Comparison of ENCODE assay signal across 14 cellular contexts in the genomic region with DNA sequence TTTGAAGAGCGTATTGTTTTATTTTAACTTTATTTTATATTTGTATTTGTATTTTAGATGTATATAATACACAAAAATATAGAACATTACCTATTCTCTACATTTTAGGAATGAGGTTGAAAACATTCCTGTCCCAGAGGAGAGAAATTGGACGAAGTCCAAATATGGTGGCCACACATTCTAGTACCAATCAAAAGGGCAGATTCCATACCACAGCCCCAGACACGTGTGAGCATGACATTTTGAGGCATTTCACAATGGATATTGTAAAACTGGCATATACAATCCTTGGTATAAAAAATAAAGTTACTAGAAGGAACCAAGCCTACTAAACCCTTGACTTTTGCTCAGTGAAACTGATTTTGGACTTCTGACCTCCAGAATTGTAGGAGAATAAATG. TPM values are rescaled to one million over a fixed set of nuclear protein-coding genes. Genes with fewer than 3 reads are reported as not detected.
DNase-seq lines count a peak whose midpoint lies in the region; TF ChIP-seq lines count a peak whose summit lies in the region.
"Had no signal": no experiment of that assay in that cellular context is flagged by ENCODE, and none has a peak within 500 bp of the region (broad histone marks: within the 10 kb centered on the region; RNA-seq: fewer than 3 reads in every experiment).

No MANE protein-coding gene starts in this region.

- H3K36me3 ChIP-seq in left ventricle myocardium inferior: no peaks in the 10 kb centered on the region
- no peaks in the 10 kb centered on the region for H3K36me3 ChIP-seq in colonic mucosa
- H3K36me3 ChIP-seq in parathyroid adenoma (ENCODE audit: control insufficient read depth, insufficient read depth, low read length): no peaks in the 10 kb centered on the region

- intact Hi-C loops in left ventricle myocardium inferior (cut with micrococcal nuclease): no loop called here
- intact Hi-C loops in cardiac septum (cut with DNase I): no loop called here
- intact Hi-C loops in colonic mucosa (cut with DNase I): loop anchor here (10.0 kb wide), 1 partner anchor 49 kb away; a partner anchor contains a TSS

- no peak overlapping the region for H2AFZ ChIP-seq in parathyroid adenoma

- H3K9me3 ChIP-seq in left ventricle myocardium inferior (replicated peaks): no peaks in the 10 kb centered on the region
- no peaks in the 10 kb centered on the region for H3K9me3 ChIP-seq in colonic mucosa
- no peaks in the 10 kb centered on the region for H3K9me3 ChIP-seq in parathyroid adenoma (ENCODE audit: control insufficient read depth, low read length)

- no peaks in the 10 kb centered on the region for H3K79me2 ChIP-seq in parathyroid adenoma

- DNase-seq in left ventricle myocardium inferior (no peak), cardiac septum (ENCODE audit: low spot score) (no peak), colonic mucosa (no peak), NCI-H2029 (lab: John Stamatoyannopoulos, UW) (no peak)
- DNase-seq in activated naive CD4-positive, alpha-beta T cell (lab: John Stamatoyannopoulos, UW): no peak
- DNase-seq in activated CD8-positive, alpha-beta memory T cell treated with anti-CD3 and anti-CD28 coated beads, Interleukin-2, amount 50 U/mL, for 4 hours: no peak
- DNase-seq: DMS 273 treated with DMSO at 0.1 percent for 48 hours, GF-D8, GOT3, NCI-H1436 treated with DMSO at 0.1 percent for 48 hours, NCI-H2081, NCI-H748 treated with DMSO at 0.1 percent for 48 hours had no signal

- TF ChIP-seq CTCF in left ventricle myocardium inferior (IDR thresholded peaks at IDR 0.05; ENCODE audit: borderline replicate concordance) (no peak), colonic mucosa (IDR thresholded peaks at IDR 0.05) (no peak), parathyroid adenoma (IDR thresholded peaks at IDR 0.05) (no peak)

- H3K4me2 ChIP-seq in parathyroid adenoma (ENCODE audit: low read length): no peak overlapping the region

- H3K9ac ChIP-seq in colonic mucosa (ENCODE audit: low read depth in 2 of 2, low read length in 2 of 2) (no peak overlapping the region), parathyroid adenoma (no peak overlapping the region)

- no peaks in the 10 kb centered on the region for H3K27me3 ChIP-seq in left ventricle myocardium inferior (ENCODE audit: low read depth)
- no peaks in the 10 kb centered on the region for H3K27me3 ChIP-seq in colonic mucosa
- H3K27me3 ChIP-seq in parathyroid adenoma (ENCODE audit: control insufficient read depth, insufficient read depth, low read length): no peaks in the 10 kb centered on the region

- H3K4me3 ChIP-seq in left ventricle myocardium inferior: no peak overlapping the region
- no peak overlapping the region for H3K4me3 ChIP-seq in colonic mucosa
- no peak overlapping the region for H3K4me3 ChIP-seq in parathyroid adenoma (ENCODE audit: low read depth, low read length)

- peak overlapping the region; percentile 67 for H3K27ac ChIP-seq in left ventricle myocardium inferior (replicated peaks)
- peak overlapping the region; percentile 28 for H3K27ac ChIP-seq in colonic mucosa
- H3K27ac ChIP-seq in parathyroid adenoma: peak overlapping the region; percentile 18
- H3K27ac ChIP-seq: C4-2B had no signal

- H3K4me1 ChIP-seq in left ventricle myocardium inferior (peaks cover 55% of the 10 kb centered on the region), colonic mucosa (no peaks in the 10 kb centered on the region), parathyroid adenoma (peaks cover 24% of the 10 kb centered on the region)

RNA-seq across cellular contexts. Expression of a gene that starts 50.6 kb away (rescaled TPM):
- total RNA-seq in left ventricle myocardium inferior: 7.3 TPM
- 11.7 TPM for total RNA-seq in cardiac septum
- 1 to 10 TPM; 4.7 to 6.6 TPM for total RNA-seq in colonic mucosa

RNA-seq across cellular contexts. Expression of a gene that starts 50.7 kb away (rescaled TPM):
- 303 TPM for total RNA-seq in left ventricle myocardium inferior
- 251 TPM for total RNA-seq in cardiac septum
- total RNA-seq in colonic mucosa: 100 to 1,000 TPM; 275 to 291 TPM
